ENCODE assay signal across 9 cellular contexts in the genomic region with DNA sequence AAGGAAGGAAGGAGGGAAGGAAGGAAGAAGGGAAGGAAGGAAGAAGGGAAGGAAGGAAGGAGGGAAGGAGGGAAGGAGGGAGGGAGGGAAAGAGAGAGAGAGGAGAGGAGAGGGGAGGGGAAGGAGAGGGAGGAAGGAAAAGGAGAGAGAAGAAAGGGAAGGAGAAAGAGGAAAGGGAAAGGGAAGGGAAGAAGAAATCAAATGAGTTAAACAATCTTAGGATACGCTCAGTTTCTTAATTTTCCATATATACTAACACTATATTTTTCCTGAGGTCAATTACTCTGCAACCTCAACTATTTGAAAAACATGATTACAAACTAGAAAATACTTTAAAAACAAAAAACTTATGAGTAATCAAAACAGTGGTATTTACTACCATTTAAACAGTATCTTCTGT.
"Had no signal": no experiment of that assay in that cellular context is flagged by ENCODE, and none has a peak within 500 bp of the region (broad histone marks: within the 10 kb centered on the region; RNA-seq: fewer than 3 reads in every experiment).

No MANE protein-coding gene starts in this region.

- H3K4me3 ChIP-seq: GM23338 had no signal

- ATAC-seq: GM23338 had no signal

- H2AFZ ChIP-seq: GM23338 had no signal

- FAIRE-seq: H1, H54 had no signal

- H3K4me3 Mint-ChIP-seq: GM23338, H9, HFFc6 had no signal

- H3K27ac Mint-ChIP-seq: GM23338, H9, HFFc6 had no signal

- H3K4me2 ChIP-seq: GM23338 had no signal

- DNase-seq: H9, HCEC 1CT, HFFc6, IMR-90, KBM-7 had no signal

- H3K9me3 Mint-ChIP-seq: GM23338, H9 had no signal

- H3K27ac ChIP-seq: HL-60 had no signal
